ENCODE assay signal across 10 cellular contexts in the genomic region with DNA sequence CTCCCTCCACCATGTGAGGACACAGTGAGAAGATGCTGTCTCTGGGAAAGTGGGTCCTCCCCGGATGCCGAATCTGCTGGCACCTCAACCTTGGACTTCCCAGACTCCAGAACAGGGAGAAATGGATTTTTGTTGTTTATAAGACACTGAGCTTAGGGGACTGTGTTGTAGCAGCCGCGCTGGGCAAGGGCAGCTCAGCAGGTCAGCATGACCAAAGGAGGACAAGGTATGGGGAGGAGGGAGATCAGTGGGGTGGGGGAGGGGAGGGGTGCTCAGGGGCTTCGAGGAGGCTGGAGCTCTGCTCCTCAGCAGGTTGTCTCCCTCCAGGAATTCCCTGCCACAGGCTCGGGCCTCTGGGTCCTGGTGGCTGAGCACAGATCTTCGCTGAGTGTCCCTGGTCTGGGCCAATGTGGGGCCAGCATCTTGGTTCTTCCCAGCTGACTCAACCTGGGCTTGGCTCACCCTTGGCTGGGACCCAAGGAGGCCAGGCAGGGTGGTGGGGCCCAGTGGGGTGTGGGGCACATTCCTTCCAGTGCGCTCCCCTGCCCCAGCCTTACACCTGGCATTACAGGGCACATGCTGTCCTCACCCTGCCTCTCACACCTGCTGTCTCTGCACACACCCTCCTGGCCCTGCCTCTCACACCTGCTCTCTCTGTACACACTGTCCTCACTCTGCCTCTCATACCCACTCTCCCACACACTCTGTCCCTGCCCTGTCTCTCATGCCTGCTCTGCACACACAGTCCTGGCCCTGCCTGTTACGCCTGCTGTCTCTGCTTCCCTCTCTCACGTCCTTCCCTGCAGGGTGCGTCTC.
DNase-seq lines count a peak whose midpoint lies in the region; ATAC-seq and TF ChIP-seq lines count a peak whose summit lies in the region.
"Had no signal": no experiment of that assay in that cellular context is flagged by ENCODE, and none has a peak within 500 bp of the region (broad histone marks: within the 10 kb centered on the region; RNA-seq: fewer than 3 reads in every experiment).

No MANE protein-coding gene starts in this region.

- POLR2A ChIA-PET in RWPE1 (lab: Yijun Ruan, JAX; ENCODE audit: low non-redundant PET): no interaction called here
- POLR2A ChIA-PET in naive thymus-derived CD8-positive, alpha-beta T cell (lab: Charles Lee): no interaction called here

- peak overlapping the region; percentile 93 for H3K27ac ChIP-seq in RWPE1

- H3K27ac Mint-ChIP-seq in naive thymus-derived CD8-positive, alpha-beta T cell: no peak overlapping the region
- H3K27ac Mint-ChIP-seq: activated B cell treated with CpG ODN at 0.5 μM for 24 hours had no signal

- H3K27me3 Mint-ChIP-seq in activated T-cell treated with anti-CD3 and anti-CD28 coated beads, Interleukin-2, amount 50 U/mL, for 4 hours (ENCODE audit: low read depth): peaks cover 8% of the 10 kb centered on the region
- H3K27me3 Mint-ChIP-seq in naive thymus-derived CD8-positive, alpha-beta T cell: peaks cover 0 to 32% (median 11%) of the 10 kb centered on the region in 5 donors

- no peak for DNase-seq in activated T-cell treated with anti-CD3 and anti-CD28 coated beads, Interleukin-2, amount 50 U/mL, for 4 hours
- DNase-seq in activated T-cell treated with anti-CD3 and anti-CD28 coated beads, Interleukin-2, amount 50 U/mL, for 48 hours: no peak
- DNase-seq in RWPE1 (ENCODE audit: low spot score) (peak; percentile 94), left colon (peak; percentile 72 to 96), ureter (ENCODE audit: low spot score) (peak; percentile 57), inferior parietal cortex (ENCODE audit: extremely low spot score) (no peak)
- no peak for DNase-seq in activated CD4-positive, alpha-beta T cell treated with anti-CD3 and anti-CD28 coated beads for 1 hour
- no peak for DNase-seq in naive thymus-derived CD8-positive, alpha-beta T cell
- DNase-seq: activated B cell treated with CpG ODN at 0.5 μM for 24 hours, NCI-H82 had no signal

- no peaks in the 10 kb centered on the region for H3K4me1 Mint-ChIP-seq in activated T-cell treated with anti-CD3 and anti-CD28 coated beads, Interleukin-2, amount 50 U/mL, for 4 hours (ENCODE audit: low read depth)
- peaks cover 0 to 1% (median 0%) of the 10 kb centered on the region in 4 donors for H3K4me1 Mint-ChIP-seq in naive thymus-derived CD8-positive, alpha-beta T cell
- H3K4me1 Mint-ChIP-seq: activated B cell treated with CpG ODN at 0.5 μM for 24 hours had no signal

- no peaks in the 10 kb centered on the region for H3K9me3 Mint-ChIP-seq in activated T-cell treated with anti-CD3 and anti-CD28 coated beads, Interleukin-2, amount 50 U/mL, for 4 hours
- H3K9me3 Mint-ChIP-seq in naive thymus-derived CD8-positive, alpha-beta T cell: no peaks in the 10 kb centered on the region
- H3K9me3 Mint-ChIP-seq: activated B cell treated with CpG ODN at 0.5 μM for 24 hours had no signal

- no peak for TF ChIP-seq CTCF in RWPE1 (conservative IDR thresholded peaks at IDR 0.05; ENCODE audit: low read depth)

- no peaks in the 10 kb centered on the region for H3K36me3 Mint-ChIP-seq in activated T-cell treated with anti-CD3 and anti-CD28 coated beads, Interleukin-2, amount 50 U/mL, for 4 hours (ENCODE audit: insufficient read depth)
- H3K36me3 Mint-ChIP-seq in naive thymus-derived CD8-positive, alpha-beta T cell: no peaks in the 10 kb centered on the region

- CTCF ChIA-PET in RWPE1 (lab: Yijun Ruan, JAX): interaction anchor here (0.5 to 1.1 kb wide), 5 partner anchors 24 to 974 kb away, joined by 3 to 7 read pairs (median 3); a partner anchor contains a TSS

- intact Hi-C loops in left colon (cut with DNase I, micrococcal nuclease): no loop called here

- no peak overlapping the region for H3K4me3 Mint-ChIP-seq in activated T-cell treated with anti-CD3 and anti-CD28 coated beads, Interleukin-2, amount 50 U/mL, for 4 hours
- H3K4me3 Mint-ChIP-seq in naive thymus-derived CD8-positive, alpha-beta T cell: no peak overlapping the region
- H3K4me3 Mint-ChIP-seq: activated B cell treated with CpG ODN at 0.5 μM for 24 hours had no signal

- peak; percentile 25 to 28 for ATAC-seq in activated T-cell treated with anti-CD3 and anti-CD28 coated beads, Interleukin-2, amount 50 U/mL, for 4 hours
- peak; percentile 94 for ATAC-seq in left colon
- no peak for ATAC-seq in naive thymus-derived CD8-positive, alpha-beta T cell

Comparison
In these comparisons a context has a peak if more than half of its experiments do, and no peak if none do; other contexts are left out.
1. ATAC-seq: peak in activated T-cell treated with anti-CD3 and anti-CD28 coated beads, Interleukin-2, amount 50 U/mL, for 4 hours (2 of 2) and left colon (single experiment); none in naive thymus-derived CD8-positive, alpha-beta T cell (0 of 2).
2. DNase-seq: peak in RWPE1 (single experiment), left colon (2 of 2) and ureter (single experiment); none in activated T-cell treated with anti-CD3 and anti-CD28 coated beads, Interleukin-2, amount 50 U/mL, for 4 hours (single experiment), activated T-cell treated with anti-CD3 and anti-CD28 coated beads, Interleukin-2, amount 50 U/mL, for 48 hours (0 of 2), inferior parietal cortex (single experiment), activated CD4-positive, alpha-beta T cell treated with anti-CD3 and anti-CD28 coated beads for 1 hour (single experiment) and naive thymus-derived CD8-positive, alpha-beta T cell (0 of 10).